Comparison of ENCODE assay signal across 8 cellular contexts in the genomic region with DNA sequence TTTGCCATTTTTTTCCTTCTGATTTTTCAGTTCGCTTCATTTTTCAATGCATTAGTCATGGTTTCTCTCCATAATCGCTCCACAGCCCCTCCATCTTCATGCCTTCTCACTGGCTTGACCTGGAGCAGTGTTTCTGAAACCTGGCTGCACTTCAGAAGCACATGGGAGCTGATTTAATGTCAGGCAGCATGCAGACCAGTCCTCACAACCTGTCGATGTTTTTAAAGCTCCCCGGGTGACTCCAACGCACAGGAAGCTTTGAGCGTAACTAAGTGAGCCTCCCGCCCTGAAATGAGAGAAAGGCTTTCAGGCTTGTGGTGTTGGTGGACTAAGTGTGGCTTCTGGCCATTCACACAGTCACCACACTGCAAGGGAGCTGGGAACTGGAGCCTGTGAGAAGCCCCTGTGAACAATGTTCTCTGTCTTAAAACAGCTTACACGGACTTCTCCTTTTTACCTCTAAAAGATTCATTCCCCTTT. TPM values are rescaled to one million over a fixed set of nuclear protein-coding genes. Genes with fewer than 3 reads are reported as not detected.
DNase-seq lines count a peak whose midpoint lies in the region; ATAC-seq and TF ChIP-seq lines count a peak whose summit lies in the region.

No MANE protein-coding gene starts in this region.

- no peak for ATAC-seq in activated naive CD8-positive, alpha-beta T cell treated with anti-CD3 and anti-CD28 coated beads, Interleukin-2, amount 10 ng/mL, durations not matched to agents 7 days and 5 days (ENCODE audit: low read depth)
- ATAC-seq in HG03095 (IDR thresholded peaks at IDR 0.05; ENCODE audit: unreplicated experiment) (no peak), Right ventricle myocardium inferior (no peak)

- H3K4me1 Mint-ChIP-seq in activated naive CD8-positive, alpha-beta T cell treated with anti-CD3 and anti-CD28 coated beads, Interleukin-2, amount 10 ng/mL, durations not matched to agents 7 days and 5 days = peaks cover 6% of the 10 kb centered on the region
- H3K4me1 Mint-ChIP-seq in progenitor cell of endocrine pancreas (ENCODE audit: low read depth) = peaks cover 2% of the 10 kb centered on the region

- peak; percentile 94 for DNase-seq in DMS 273 (lab: John Stamatoyannopoulos, UW; ENCODE audit: unreplicated experiment)
- no peak for DNase-seq in activated naive CD8-positive, alpha-beta T cell treated with anti-CD3 and anti-CD28 coated beads, Interleukin-2, amount 10 ng/mL, durations not matched to agents 7 days and 5 days
- peak; percentile 12 for DNase-seq in medulla oblongata (ENCODE audit: extremely low spot score)
- no peak for DNase-seq in D341Med (ENCODE audit: low spot score)
- no peak for DNase-seq in progenitor cell of endocrine pancreas (ENCODE audit: low spot score, unreplicated experiment)
- no peak for DNase-seq in Right ventricle myocardium inferior (ENCODE audit: missing footprints)

- no peaks in the 10 kb centered on the region for H3K9me3 ChIP-seq in HUES64 (ENCODE audit: insufficient read depth, low read depth, low read length)

- no peak overlapping the region for H3K4me3 ChIP-seq in HUES64 (ENCODE audit: low read length)

- H3K27ac Mint-ChIP-seq in activated naive CD8-positive, alpha-beta T cell treated with anti-CD3 and anti-CD28 coated beads, Interleukin-2, amount 10 ng/mL, durations not matched to agents 7 days and 5 days = no peak overlapping the region
- no peak overlapping the region for H3K27ac Mint-ChIP-seq in progenitor cell of endocrine pancreas

- H3K4me1 ChIP-seq in HUES64 (ENCODE audit: insufficient read depth, low read length) = peaks cover 11% of the 10 kb centered on the region; the same call in 1 of the 2 replicates

- H3K9me3 Mint-ChIP-seq in activated naive CD8-positive, alpha-beta T cell treated with anti-CD3 and anti-CD28 coated beads, Interleukin-2, amount 10 ng/mL, durations not matched to agents 7 days and 5 days = no peaks in the 10 kb centered on the region
- no peaks in the 10 kb centered on the region for H3K9me3 Mint-ChIP-seq in progenitor cell of endocrine pancreas (ENCODE audit: low read depth)

- H3K36me3 ChIP-seq in HUES64 (ENCODE audit: insufficient read depth, low read length) = peaks cover 7% of the 10 kb centered on the region; the same call in 1 of the 2 replicates

- no peak overlapping the region for H3K27ac ChIP-seq in HUES64 (ENCODE audit: low read depth, low read length)

- H3K27me3 ChIP-seq in HUES64 (ENCODE audit: insufficient read depth, low read length) = no peaks in the 10 kb centered on the region

- POLR2A ChIA-PET in activated naive CD8-positive, alpha-beta T cell treated with anti-CD3 and anti-CD28 coated beads, Interleukin-2, amount 10 ng/mL, durations not matched to agents 7 days and 5 days (lab: Charles Lee) = interaction anchor here (1.3 kb wide), 1 partner anchor 18 kb away, joined by 3 read pairs; no protein-coding TSS in a partner anchor

- intact Hi-C loops in Right ventricle myocardium inferior (cut with DNase I) = no loop called here

- peak overlapping the region; percentile 30 for H3K4me3 Mint-ChIP-seq in activated naive CD8-positive, alpha-beta T cell treated with anti-CD3 and anti-CD28 coated beads, Interleukin-2, amount 10 ng/mL, durations not matched to agents 7 days and 5 days
- no peak overlapping the region for H3K4me3 Mint-ChIP-seq in progenitor cell of endocrine pancreas (ENCODE audit: low read depth)

- H3K9ac ChIP-seq in HUES64 (ENCODE audit: low read depth, low read length) = peak overlapping the region; percentile 25; the same call in 1 of the 2 replicates

- WGBS in HUES64 = 64% methylated on average over 8 of the region's 8 CpGs

- H3K27me3 Mint-ChIP-seq in activated naive CD8-positive, alpha-beta T cell treated with anti-CD3 and anti-CD28 coated beads, Interleukin-2, amount 10 ng/mL, durations not matched to agents 7 days and 5 days = peaks cover 25% of the 10 kb centered on the region
- H3K27me3 Mint-ChIP-seq in progenitor cell of endocrine pancreas = peaks cover 6% of the 10 kb centered on the region

- H3K36me3 Mint-ChIP-seq in activated naive CD8-positive, alpha-beta T cell treated with anti-CD3 and anti-CD28 coated beads, Interleukin-2, amount 10 ng/mL, durations not matched to agents 7 days and 5 days = no peaks in the 10 kb centered on the region
- no peaks in the 10 kb centered on the region for H3K36me3 Mint-ChIP-seq in progenitor cell of endocrine pancreas (ENCODE audit: insufficient read depth)

- no peak for TF ChIP-seq CTCF in progenitor cell of endocrine pancreas (IDR thresholded peaks at IDR 0.05; ENCODE audit: unreplicated experiment)

RNA-seq across cellular contexts. Expression of a gene that starts 16.8 kb away (rescaled TPM):
- 30.7 TPM for polyA plus RNA-seq in HUES64 (2013, experiment 1 of 2)
- 31.7 TPM for polyA plus RNA-seq in HUES64 (2013, experiment 2 of 2)
- total RNA-seq in activated naive CD8-positive, alpha-beta T cell treated with anti-CD3 and anti-CD28 coated beads, Interleukin-2, amount 10 ng/mL, durations not matched to agents 7 days and 5 days = 10 to 100 TPM; 43.6 to 53.2 TPM
- total RNA-seq in progenitor cell of endocrine pancreas (42.9 and 49.3 TPM in 2 replicates), Right ventricle myocardium inferior (18.8 TPM)

RNA-seq across cellular contexts. Expression of a gene that starts 31.7 kb away (rescaled TPM):
- polyA plus RNA-seq in HUES64 (2013, experiment 1 of 2) = 6.4 TPM
- polyA plus RNA-seq in HUES64 (2013, experiment 2 of 2) = 6.8 TPM
- total RNA-seq in activated naive CD8-positive, alpha-beta T cell treated with anti-CD3 and anti-CD28 coated beads, Interleukin-2, amount 10 ng/mL, durations not matched to agents 7 days and 5 days = 10 to 100 TPM in 1 of 2 experiments, 1 to 10 TPM in 1; 9.4 to 10.6 TPM
- total RNA-seq in progenitor cell of endocrine pancreas (10.2 and 12.1 TPM in 2 replicates), Right ventricle myocardium inferior (20.1 TPM)

RNA-seq across cellular contexts. Expression of a gene that starts 31.9 kb away (rescaled TPM):
- 15.8 TPM for polyA plus RNA-seq in HUES64 (2013, experiment 1 of 2)
- polyA plus RNA-seq in HUES64 (2013, experiment 2 of 2) = 19.5 TPM
- 10 to 100 TPM; 22.9 to 29.9 TPM for total RNA-seq in activated naive CD8-positive, alpha-beta T cell treated with anti-CD3 and anti-CD28 coated beads, Interleukin-2, amount 10 ng/mL, durations not matched to agents 7 days and 5 days
- 25.3 and 31.5 TPM in 2 replicates for total RNA-seq in progenitor cell of endocrine pancreas
- total RNA-seq in Right ventricle myocardium inferior = 34.9 TPM

RNA-seq across cellular contexts. Expression of a gene that starts 37.7 kb away (rescaled TPM):
- 0.45 TPM for polyA plus RNA-seq in HUES64 (2013, experiment 1 of 2)
- 0.89 TPM for polyA plus RNA-seq in HUES64 (2013, experiment 2 of 2)
- total RNA-seq in activated naive CD8-positive, alpha-beta T cell treated with anti-CD3 and anti-CD28 coated beads, Interleukin-2, amount 10 ng/mL, durations not matched to agents 7 days and 5 days = 1 to 10 TPM; 1.0 TPM
- total RNA-seq in progenitor cell of endocrine pancreas = 3.3 and 3.9 TPM in 2 replicates
- total RNA-seq in Right ventricle myocardium inferior = 0.51 TPM

Comparison
In these comparisons a context has a peak if more than half of its experiments do, and no peak if none do; other contexts are left out.
1. DNase-seq: peak in DMS 273 (single experiment) and medulla oblongata (single experiment); none in activated naive CD8-positive, alpha-beta T cell treated with anti-CD3 and anti-CD28 coated beads, Interleukin-2, amount 10 ng/mL, durations not matched to agents 7 days and 5 days (single experiment), D341Med (single experiment), progenitor cell of endocrine pancreas (single experiment) and Right ventricle myocardium inferior (single experiment).